In the genomic region with DNA sequence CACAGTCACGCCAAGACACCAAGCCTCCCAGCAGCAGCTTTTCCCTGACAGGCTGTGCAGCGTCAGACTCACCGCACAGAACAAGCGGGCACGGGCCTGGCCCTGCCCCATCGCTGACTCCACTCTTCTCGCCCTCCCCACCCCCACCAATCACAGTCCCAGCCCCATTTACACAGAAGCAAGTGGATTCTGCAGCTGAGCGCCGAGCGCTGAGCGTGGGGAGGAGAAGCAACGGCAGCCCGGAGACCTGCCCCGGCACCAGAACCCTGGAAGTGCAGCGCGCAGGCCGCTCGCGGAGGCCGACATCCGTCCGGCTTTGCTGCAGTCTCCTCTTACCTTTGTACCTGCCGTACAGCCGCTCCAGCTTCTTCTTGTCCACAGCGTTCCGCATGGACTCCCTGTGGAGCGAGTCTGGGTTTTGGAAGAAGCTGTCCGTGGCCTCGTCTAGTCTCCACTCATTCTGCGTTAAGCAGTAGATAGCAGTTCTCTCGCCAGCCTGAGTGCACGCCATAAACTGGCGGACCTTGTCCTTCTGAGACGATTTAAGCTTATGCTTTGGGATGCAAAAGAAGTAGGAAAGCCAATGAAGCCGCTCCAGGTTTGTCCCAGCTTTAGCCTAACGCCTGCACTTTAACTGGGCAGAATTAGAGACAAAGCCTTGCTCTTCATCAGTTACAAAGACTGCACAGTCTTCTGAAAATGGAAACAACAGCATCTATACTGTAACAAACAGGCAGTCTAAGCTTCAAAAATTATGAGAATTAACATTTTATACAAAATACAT, we compare ENCODE assay signal across 21 cellular contexts. TPM values are rescaled to one million over a fixed set of nuclear protein-coding genes. Genes with fewer than 3 reads are reported as not detected.
A peak's percentile ranks its signal among the peaks of the same experiment; 100 is the strongest.
DNase-seq lines count a peak whose midpoint lies in the region; ATAC-seq, FAIRE-seq and TF ChIP-seq lines count a peak whose summit lies in the region.
"Had no signal": no experiment of that assay in that cellular context is flagged by ENCODE, and none has a peak within 500 bp of the region (broad histone marks: within the 10 kb centered on the region; RNA-seq: fewer than 3 reads in every experiment).

No MANE protein-coding gene starts in this region.

- FAIRE-seq in HepG2 (lab: Jason Lieb, UNC) = no peak
- FAIRE-seq: GM12892 had no signal

- no peak overlapping the region for H3K27ac ChIP-seq in right lobe of liver
- H3K27ac ChIP-seq in HepG2 (ENCODE audit: extremely low read length, insufficient read depth, low read length) = no peak overlapping the region
- peak overlapping the region; percentile 88 for H3K27ac ChIP-seq in psoas muscle
- H3K27ac ChIP-seq in ovary = no peak overlapping the region
- H3K27ac ChIP-seq in mesenchymal stem cell (ENCODE audit: low read length, poor library complexity, severe bottlenecking) = no peak overlapping the region
- H3K27ac ChIP-seq: BLaER1 treated with 17β-estradiol and CSF1 and Interleukin-3, amounts not matched to agents 10 nM and 100 nM had no signal

- TF ChIP-seq EP300 in HepG2 (IDR thresholded peaks at IDR 0.05; ENCODE audit: low read depth in 2 of 2, low read length in 2 of 2) (no peak), HepG2 (CRISPR knock-in tag; IDR thresholded peaks at IDR 0.05; ENCODE audit: borderline replicate concordance) (no peak), ovary (IDR thresholded peaks at IDR 0.05) (no peak)

- no peak overlapping the region for H3K4ac ChIP-seq in mesenchymal stem cell (ENCODE audit: low read depth in 1 of 2, low read length in 2 of 2)

- H3K27me3 ChIP-seq in right lobe of liver (no peaks in the 10 kb centered on the region), HepG2 (ENCODE audit: control insufficient read depth in 1 of 2, insufficient read depth in 2 of 2, low read length in 2 of 2) (no peaks in the 10 kb centered on the region), psoas muscle (ENCODE audit: insufficient read depth in 3 of 3, low read length in 2 of 3) (no peaks in the 10 kb centered on the region), ovary (no peaks in the 10 kb centered on the region), mesenchymal stem cell (ENCODE audit: control insufficient read depth in 1 of 2, insufficient read depth in 1 of 2, low read length in 2 of 2) (no peaks in the 10 kb centered on the region)
- H3K27me3 ChIP-seq: BLaER1 treated with 17β-estradiol and CSF1 and Interleukin-3, amounts not matched to agents 10 nM and 100 nM; MG63; tibial nerve had no signal

- H3K79me1 ChIP-seq in mesenchymal stem cell (replicated peaks; ENCODE audit: low read length, poor library complexity, severe bottlenecking) = peaks cover 25% of the 10 kb centered on the region

- no peak overlapping the region for H3K4me2 ChIP-seq in HepG2 (ENCODE audit: low read depth, low read length)
- no peak overlapping the region for H3K4me2 ChIP-seq in mesenchymal stem cell (ENCODE audit: low read length, poor library complexity, severe bottlenecking)
- H3K4me2 ChIP-seq: BLaER1 treated with 17β-estradiol and CSF1 and Interleukin-3, amounts not matched to agents 10 nM and 100 nM had no signal

- peaks cover 49% of the 10 kb centered on the region for H3K79me2 ChIP-seq in HepG2 (ENCODE audit: insufficient read depth, low read length)

- no peak for TF ChIP-seq CTCF in right lobe of liver (IDR thresholded peaks at IDR 0.05)
- no peak for TF ChIP-seq CTCF in HepG2 (CRISPR knock-in tag; IDR thresholded peaks at IDR 0.05)
- TF ChIP-seq CTCF in psoas muscle (IDR thresholded peaks at IDR 0.05) = no peak
- no peak for TF ChIP-seq CTCF in ovary (IDR thresholded peaks at IDR 0.05)

- H4K20me1 ChIP-seq in HepG2 (ENCODE audit: insufficient read depth, low read length) = peaks cover 7% of the 10 kb centered on the region; the same call in 1 of the 2 replicates

- H3K4me3 ChIP-seq in right lobe of liver = peak overlapping the region in 1 of 3 donors; percentile 10
- H3K4me3 ChIP-seq in HepG2 (replicated peaks in 1 of 3; ENCODE audit: insufficient read depth in 1 of 3, low read depth in 2 of 3, low read length in 3 of 3) = no peak overlapping the region
- H3K4me3 ChIP-seq in psoas muscle = peak overlapping the region; percentile 23
- H3K4me3 ChIP-seq in ovary = no peak overlapping the region
- H3K4me3 ChIP-seq in mesenchymal stem cell (ENCODE audit: insufficient read depth in 1 of 2, low read depth in 1 of 2, low read length in 2 of 2) = no peak overlapping the region
- H3K4me3 ChIP-seq: BLaER1 treated with 17β-estradiol and CSF1 and Interleukin-3, amounts not matched to agents 10 nM and 100 nM; MG63; skin epidermis; tibial nerve had no signal

- no peak overlapping the region for H3K18ac ChIP-seq in mesenchymal stem cell (ENCODE audit: low read depth in 1 of 2, low read length in 2 of 2)

- ATAC-seq in right lobe of liver (peak in 3 of 4 donors; percentile 33 to 52 (median 51)), HepG2 (no peak), left ventricle myocardium superior (peak; percentile 68), psoas muscle (peak in 3 of 4 donors; percentile 48 to 62 (median 58)), GM21528 (IDR thresholded peaks at IDR 0.05; ENCODE audit: low FRiP score, unreplicated experiment) (no peak)
- ATAC-seq: natural killer cell treated with Interleukin-12 subunit alpha and Interleukin-12 subunit beta and Interleukin-15 and Interleukin-18, amount 100 ng/mL, for 72 hours had no signal

- H3K9me3 ChIP-seq in right lobe of liver (no peaks in the 10 kb centered on the region), HepG2 (ENCODE audit: low read length) (no peaks in the 10 kb centered on the region), psoas muscle (no peaks in the 10 kb centered on the region), ovary (no peaks in the 10 kb centered on the region), mesenchymal stem cell (ENCODE audit: control insufficient read depth, low read length) (no peaks in the 10 kb centered on the region)
- H3K9me3 ChIP-seq: BLaER1 treated with 17β-estradiol and CSF1 and Interleukin-3, amounts not matched to agents 10 nM and 100 nM; MG63; tibial nerve had no signal

- H2BK12ac ChIP-seq in mesenchymal stem cell (ENCODE audit: low read length in 2 of 2) = no peak overlapping the region

- BruUV-seq in HepG2 (replicated peaks; lab: Mats Ljungman, UMichigan) = no TSS peak

- no peak for TF ChIP-seq POLR2A in right lobe of liver (IDR thresholded peaks at IDR 0.05)
- no peak for TF ChIP-seq POLR2A in HepG2 (IDR thresholded peaks at IDR 0.05; ENCODE audit: insufficient read depth in 1 of 2, low read depth in 2 of 2, low read length in 2 of 2)
- no peak for TF ChIP-seq POLR2A in ovary (IDR thresholded peaks at IDR 0.05)

- POLR2A ChIA-PET in HepG2 (lab: Yijun Ruan, JAX) = no interaction called here

- in situ Hi-C loops in HepG2 (cut with HindIII; ENCODE audit: extremely low pct_ligation_motif_present, low pct_unique_long_range_greater_than_20kb) = no loop called here

- H3K36me3 ChIP-seq in right lobe of liver = peaks cover 0 to 12% (median 1%) of the 10 kb centered on the region in 4 donors
- peaks cover 6 to 31% of the 10 kb centered on the region in 2 experiments; a peak in 4 of 5 replicates for H3K36me3 ChIP-seq in HepG2 (replicated peaks in 1 of 2; ENCODE audit: control insufficient read depth in 1 of 2, insufficient read depth in 2 of 2, low read length in 2 of 2)
- peaks cover 0 to 21% of the 10 kb centered on the region in 2 donors for H3K36me3 ChIP-seq in psoas muscle (ENCODE audit: insufficient read depth in 1 of 2, low read depth in 1 of 2)
- no peaks in the 10 kb centered on the region for H3K36me3 ChIP-seq in ovary
- H3K36me3 ChIP-seq in mesenchymal stem cell (ENCODE audit: control insufficient read depth in 1 of 2, insufficient read depth in 2 of 2, low read depth in 1 of 2, low read length in 2 of 2) = peaks cover 18 to 38% of the 10 kb centered on the region in 2 experiments

- WGBS in right lobe of liver (ENCODE audit: insufficient coverage, low coverage, low lambda C conversion rate, missing lambda C conversion rate) = 91% methylated on average over 27 of the region's 36 CpGs
- WGBS in HepG2 (ENCODE audit: low lambda C conversion rate) = 96% methylated on average over 36 of the region's 36 CpGs
- WGBS in psoas muscle, 3 donors = 79 to 92% (median 86%) methylated on average over 36 of the region's 36 CpGs
- 89 to 90% (median 90%) methylated on average over 36 of the region's 36 CpGs for WGBS in ovary, 3 donors
- 94% methylated on average over 36 of the region's 36 CpGs for WGBS in mesenchymal stem cell

- H2AFZ ChIP-seq in HepG2 (ENCODE audit: low read length) (no peak overlapping the region), mesenchymal stem cell (ENCODE audit: low read depth, low read length) (no peak overlapping the region)

- CTCF ChIA-PET in HepG2 (lab: Yijun Ruan, JAX; ENCODE audit: low intra/inter-chr PET ratio, low total read pairs) = no interaction called here

- H4K91ac ChIP-seq in mesenchymal stem cell (ENCODE audit: low read length) = no peak overlapping the region

- intact Hi-C loops in right lobe of liver (cut with DNase I) (no loop called here), HepG2 (cut with micrococcal nuclease; ENCODE audit: unreplicated experiment) (no loop called here), left ventricle myocardium superior (cut with micrococcal nuclease) (no loop called here), psoas muscle (cut with DNase I) (no loop called here), ovary (cut with DNase I) (no loop called here)

- DNase-seq in right lobe of liver (no peak), HepG2 (ENCODE audit: low spot score) (no peak), left ventricle myocardium superior (no peak), psoas muscle (no peak), ovary (no peak), MV-4-11 (lab: John Stamatoyannopoulos, UW) (no peak), mesenchymal stem cell (no peak)
- DNase-seq: activated CD8-positive, alpha-beta memory T cell treated with anti-CD3 and anti-CD28 coated beads for 24 hours; foreskin fibroblast; GF-D8; mesendoderm; MG63; SHP77; stimulated activated CD4-positive, alpha-beta T cell treated with anti-CD3 and anti-CD28 coated beads, Interleukin-4, amount 100 ng/mL, for 4 hours; T-helper 1 cell had no signal

- H2BK120ac ChIP-seq in mesenchymal stem cell (ENCODE audit: low read depth, low read length) = no peak overlapping the region

- H4K8ac ChIP-seq in mesenchymal stem cell (ENCODE audit: low read length) = no peak overlapping the region

- no peak overlapping the region for H3K14ac ChIP-seq in mesenchymal stem cell (ENCODE audit: low read length in 2 of 2)

- no peak overlapping the region for H2AK5ac ChIP-seq in mesenchymal stem cell (ENCODE audit: low read length, severe bottlenecking)

- no peak for TF ChIP-seq RAD21 in HepG2 (CRISPR knock-in tag; IDR thresholded peaks at IDR 0.05)

- no peak overlapping the region for H2BK15ac ChIP-seq in mesenchymal stem cell (ENCODE audit: low read depth, poor library complexity, severe bottlenecking)

- no peak overlapping the region for H3K23ac ChIP-seq in mesenchymal stem cell (ENCODE audit: low read length in 2 of 2)

- H3K4me1 ChIP-seq in right lobe of liver = peaks cover 0 to 13% (median 0%) of the 10 kb centered on the region in 4 donors
- H3K4me1 ChIP-seq in HepG2 (ENCODE audit: insufficient read depth, low read length) = peaks cover 20% of the 10 kb centered on the region
- H3K4me1 ChIP-seq in psoas muscle = peaks cover 63% of the 10 kb centered on the region
- peaks cover 2% of the 10 kb centered on the region for H3K4me1 ChIP-seq in ovary (ENCODE audit: insufficient read depth)
- peaks cover 2% of the 10 kb centered on the region for H3K4me1 ChIP-seq in mesenchymal stem cell (ENCODE audit: control insufficient read depth, insufficient read depth, low read depth, low read length)

- no peak overlapping the region for H3K9ac ChIP-seq in HepG2 (ENCODE audit: insufficient read depth, low read depth, low read length)
- H3K9ac ChIP-seq in mesenchymal stem cell (ENCODE audit: low read length) = no peak overlapping the region

- no peak overlapping the region for H2BK5ac ChIP-seq in mesenchymal stem cell (ENCODE audit: low read depth, low read length, poor library complexity, severe bottlenecking)

RNA-seq across cellular contexts. Expression of a gene that starts 6.8 kb away (rescaled TPM):
- total RNA-seq in right lobe of liver = 10 to 100 TPM in 3 of 6 experiments, 1 to 10 TPM in 3; 6.1 to 11.7 (median 9.3) TPM
- 7.4 and 9.6 TPM in 2 replicates for total RNA-seq in HepG2 (2016; rRNA removed; fragmentation: Illumina TruSeq; extraction: Trizol)
- total RNA-seq in HepG2 (2016; cell fraction: cytosol; rRNA removed; fragmentation: Illumina TruSeq; extraction: Trizol; ENCODE audit: low read depth) = 12.3 and 13.3 TPM in 2 replicates
- total RNA-seq in HepG2 (2016; cell fraction: insoluble cytoplasmic fraction; rRNA removed; fragmentation: Illumina TruSeq; extraction: Trizol) = 6.4 and 10.2 TPM in 2 replicates
- total RNA-seq in HepG2 (2016; cell fraction: membrane; rRNA removed; fragmentation: Illumina TruSeq; extraction: Trizol) = 9.2 and 9.7 TPM in 2 replicates
- total RNA-seq in HepG2 (2016; cell fraction: nucleus; rRNA removed; fragmentation: Illumina TruSeq; extraction: Trizol) = 16.2 and 17.5 TPM in 2 replicates
- polyA plus RNA-seq in HepG2 (2011; rRNA removed) = 9.1 and 11.9 TPM in 2 replicates
- polyA plus RNA-seq in HepG2 (2011; cell fraction: cytosol; rRNA removed) = 7.6 and 8.0 TPM in 2 replicates
- polyA plus RNA-seq in HepG2 (2011; cell fraction: nucleus; rRNA removed) = 23.2 and 28.2 TPM in 2 replicates
- 11.5 and 12.0 TPM in 2 replicates for polyA plus RNA-seq in HepG2 (2012)
- 2.5 and 2.6 TPM in 2 replicates for polyA plus RNA-seq in HepG2 (2016; cell fraction: cytosol; fragmentation: Illumina TruSeq; extraction: Trizol; ENCODE audit: low read depth)
- polyA plus RNA-seq in HepG2 (2016; cell fraction: insoluble cytoplasmic fraction; fragmentation: Illumina TruSeq; extraction: Trizol; ENCODE audit: low read depth) = 7.2 and 9.3 TPM in 2 replicates
- 4.7 and 5.4 TPM in 2 replicates for polyA plus RNA-seq in HepG2 (2016; cell fraction: membrane; fragmentation: Illumina TruSeq; extraction: Trizol; ENCODE audit: low read depth)
- 56.9 and 58.1 TPM in 2 replicates for polyA plus RNA-seq in HepG2 (2016; cell fraction: nucleus; fragmentation: Illumina TruSeq; extraction: Trizol; ENCODE audit: insufficient read depth, low read depth)
- 6.2 and 8.7 TPM in 2 replicates for polyA minus RNA-seq in HepG2 (2011; rRNA and poly(A)+ RNA removed; ENCODE audit: low replicate concordance)
- polyA minus RNA-seq in HepG2 (2011; cell fraction: cytosol; rRNA and poly(A)+ RNA removed) = 2.3 and 2.4 TPM in 2 replicates
- 17.4 and 24.3 TPM in 2 replicates for polyA minus RNA-seq in HepG2 (2011; cell fraction: nucleus; rRNA and poly(A)+ RNA removed)
- total RNA-seq in left ventricle myocardium superior = 242 TPM
- 10 to 100 TPM; 65.7 to 87.0 (median 77.6) TPM for total RNA-seq in psoas muscle
- 100 to 1,000 TPM in 1 of 3 donors, 10 to 100 TPM in 2; 32.4 to 151 (median 57.2) TPM for polyA plus RNA-seq in psoas muscle
- total RNA-seq in ovary = 10 to 100 TPM; 12.1 to 31.4 (median 17.6) TPM
- 10 to 100 TPM in 1 of 2 donors, 1 to 10 TPM in 1; 9.7 to 15.4 TPM for polyA plus RNA-seq in ovary
- polyA plus RNA-seq in mesenchymal stem cell (2013, experiment 1 of 2) = 7.1 TPM
- 6.5 TPM for polyA plus RNA-seq in mesenchymal stem cell (2013, experiment 2 of 2)

RNA-seq across cellular contexts. Expression of a gene that starts 30.4 kb away (rescaled TPM):
- total RNA-seq in right lobe of liver (1 to 10 TPM in 4 of 6 experiments, under 1 TPM in 2; 0.37 to 1.7 (median 1.1) TPM), HepG2 (2016; rRNA removed; fragmentation: Illumina TruSeq; extraction: Trizol) (0.34 and 0.40 TPM in 2 replicates), left ventricle myocardium superior (442 TPM), psoas muscle (100 to 1,000 TPM; 186 to 776 (median 416) TPM), ovary (1 to 10 TPM; 1.6 to 5.0 (median 1.9) TPM)
- total RNA-seq in HepG2 (2016; cell fraction: cytosol; rRNA removed; fragmentation: Illumina TruSeq; extraction: Trizol; ENCODE audit: low read depth) = 0.18 and 0.30 TPM in 2 replicates
- total RNA-seq in HepG2 (2016; cell fraction: insoluble cytoplasmic fraction; rRNA removed; fragmentation: Illumina TruSeq; extraction: Trizol) = 0.37 and 0.50 TPM in 2 replicates
- 0.62 TPM in 2 replicates for total RNA-seq in HepG2 (2016; cell fraction: membrane; rRNA removed; fragmentation: Illumina TruSeq; extraction: Trizol)
- total RNA-seq in HepG2 (2016; cell fraction: nucleus; rRNA removed; fragmentation: Illumina TruSeq; extraction: Trizol) = 0.44 and 0.68 TPM in 2 replicates
- polyA plus RNA-seq in HepG2 (2011; rRNA removed) (0.34 and 0.65 TPM in 2 replicates), psoas muscle (100 to 1,000 TPM; 219 to 326 (median 249) TPM), ovary (1 to 10 TPM; 2.2 to 2.3 TPM)
- polyA plus RNA-seq in HepG2 (2011; cell fraction: cytosol; rRNA removed) = 0.48 and 0.72 TPM in 2 replicates
- polyA plus RNA-seq in HepG2 (2011; cell fraction: nucleus; rRNA removed) = 0.47 and 0.61 TPM in 2 replicates
- 0.56 and 0.63 TPM in 2 replicates for polyA plus RNA-seq in HepG2 (2012)
- polyA plus RNA-seq in HepG2 (2016; cell fraction: cytosol; fragmentation: Illumina TruSeq; extraction: Trizol; ENCODE audit: low read depth) = 0.46 and 0.52 TPM in 2 replicates
- 0.41 and 0.65 TPM in 2 replicates for polyA plus RNA-seq in HepG2 (2016; cell fraction: insoluble cytoplasmic fraction; fragmentation: Illumina TruSeq; extraction: Trizol; ENCODE audit: low read depth)
- polyA plus RNA-seq in HepG2 (2016; cell fraction: membrane; fragmentation: Illumina TruSeq; extraction: Trizol; ENCODE audit: low read depth) = 0.74 and 1.2 TPM in 2 replicates
- 1.1 and 1.6 TPM in 2 replicates for polyA plus RNA-seq in HepG2 (2016; cell fraction: nucleus; fragmentation: Illumina TruSeq; extraction: Trizol; ENCODE audit: insufficient read depth, low read depth)
- 0.66 and 3.3 TPM in 2 replicates for polyA minus RNA-seq in HepG2 (2011; rRNA and poly(A)+ RNA removed; ENCODE audit: low replicate concordance)
- polyA minus RNA-seq in HepG2 (2011; cell fraction: cytosol; rRNA and poly(A)+ RNA removed) = 0.30 TPM in 1 of 2 replicates, not detected in the other
- 0.64 and 0.87 TPM in 2 replicates for polyA minus RNA-seq in HepG2 (2011; cell fraction: nucleus; rRNA and poly(A)+ RNA removed)
- polyA plus RNA-seq in mesenchymal stem cell (2013, experiment 1 of 2) = 0.48 TPM
- 0.49 TPM for polyA plus RNA-seq in mesenchymal stem cell (2013, experiment 2 of 2)

Comparison
In these comparisons a context has a peak if more than half of its experiments do, and no peak if none do; other contexts are left out.
1. ATAC-seq: peak in right lobe of liver (3 of 4), left ventricle myocardium superior (single experiment) and psoas muscle (3 of 4); none in HepG2 (single experiment) and GM21528 (single experiment).
2. RNA of a gene that starts 30.4 kb away (total RNA-seq): 186 to 776 TPM in psoas muscle and 442 TPM in left ventricle myocardium superior (single experiment); 1.6 to 5.0 TPM in ovary, 0.37 to 1.7 TPM in right lobe of liver and 0.18 to 0.68 TPM in HepG2; every median in the first group is over 10 times any median in the second.